1 cellular context compared by ENCODE assay signal in the genomic region with DNA sequence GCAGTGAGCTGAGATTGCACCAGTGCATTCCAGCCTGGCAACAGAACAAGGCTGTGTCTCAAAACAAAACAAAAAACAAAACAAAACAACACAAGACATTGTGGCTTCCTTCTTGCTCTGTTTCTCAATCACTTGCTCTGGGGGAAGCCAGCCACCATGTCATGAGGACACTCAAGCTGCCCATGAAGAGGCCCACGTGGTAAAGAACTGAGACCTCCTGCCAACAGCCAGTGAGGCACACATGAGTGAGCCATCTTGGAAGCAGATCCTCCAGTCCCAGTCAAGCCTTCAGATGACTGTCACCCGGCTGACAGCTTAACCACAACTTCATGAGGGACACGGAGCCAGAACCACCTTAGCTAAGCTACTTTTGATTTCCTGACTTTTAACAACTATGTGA.
TF ChIP-seq lines count a peak whose summit lies in the region.

No MANE protein-coding gene starts in this region.

TF ChIP-seq in A549, 52 proteins besides CTCF, POLR2A, EP300 and RAD21:
- TF ChIP-seq ESRRA (IDR thresholded peaks at IDR 0.05; ENCODE audit: borderline replicate concordance, low read length) (no peak), SREBF2 (IDR thresholded peaks at IDR 0.05) (no peak), CBX8 (IDR thresholded peaks at IDR 0.05) (no peak), MAZ (IDR thresholded peaks at IDR 0.05; ENCODE audit: borderline replicate concordance, low read depth, low read length) (no peak), TP53 (CRISPR knock-in tag; IDR thresholded peaks at IDR 0.05) (no peak), MYC (IDR thresholded peaks at IDR 0.05; ENCODE audit: borderline replicate concordance, low read length) (no peak), MAX (IDR thresholded peaks at IDR 0.05) (no peak), BHLHE40 (IDR thresholded peaks at IDR 0.05; ENCODE audit: low read depth, low read length) (no peak), JUN (IDR thresholded peaks at IDR 0.05) (no peak), CHD2 (IDR thresholded peaks at IDR 0.05; ENCODE audit: low read length, partially characterized antibody) (no peak), NPAS2 (CRISPR knock-in tag; IDR thresholded peaks at IDR 0.05; ENCODE audit: borderline replicate concordance) (no peak)
